ENCODE assay signal across 8 cellular contexts in the genomic region with DNA sequence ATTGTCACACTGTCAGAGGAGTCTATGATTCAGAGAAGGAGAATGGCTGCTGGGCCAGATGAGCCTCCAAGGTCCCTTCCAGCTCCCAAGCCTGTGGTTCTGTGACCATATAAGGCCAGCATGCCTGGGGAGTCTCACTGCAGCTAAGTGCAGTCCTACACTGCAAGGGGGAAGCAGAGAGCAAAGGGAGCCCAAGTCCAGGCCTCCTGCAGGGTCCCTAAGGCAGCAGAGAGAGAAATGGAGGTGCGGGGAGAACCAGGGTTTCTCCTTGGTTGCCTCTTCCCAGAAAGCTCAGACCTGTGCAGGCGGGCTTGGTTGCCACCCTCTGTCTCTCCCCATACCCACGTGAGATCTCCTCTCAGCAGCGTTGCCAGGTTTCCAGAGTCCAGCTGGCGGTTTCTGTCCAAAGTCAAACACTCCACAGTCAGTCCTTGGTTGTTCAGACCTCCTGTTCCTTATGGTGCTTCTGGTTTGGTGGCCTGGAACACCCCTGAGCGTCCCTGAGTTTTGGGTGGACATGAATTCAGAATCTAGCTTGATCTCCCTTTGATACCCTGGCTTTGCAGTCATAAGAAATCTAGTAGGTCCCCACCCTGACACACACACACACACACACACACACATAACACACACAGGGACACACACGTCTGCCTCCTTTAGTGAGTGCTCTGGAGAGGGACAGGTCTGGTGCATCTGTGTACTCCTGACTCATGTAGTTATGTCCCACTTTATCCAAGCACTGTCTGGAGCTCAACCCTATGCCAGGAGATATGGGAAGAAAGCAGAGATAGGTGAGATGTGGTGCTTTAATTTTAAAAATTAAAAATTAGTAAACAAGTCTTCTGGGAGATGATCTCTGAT.
DNase-seq lines count a peak whose midpoint lies in the region; ATAC-seq, FAIRE-seq and TF ChIP-seq lines count a peak whose summit lies in the region.

No MANE protein-coding gene starts in this region.

- TF ChIP-seq POLR2A in erythroblast (IDR thresholded peaks at IDR 0.05; ENCODE audit: low read length) = no peak

- no peaks in the 10 kb centered on the region for H3K27me3 ChIP-seq in skeletal muscle satellite cell (ENCODE audit: control insufficient read depth, insufficient read depth, low read length)

- no peak for TF ChIP-seq CTCF in GM20000 (IDR thresholded peaks at IDR 0.05; ENCODE audit: extremely low read depth, missing control alignments)

- no peak overlapping the region for H3K4me3 ChIP-seq in skeletal muscle satellite cell (ENCODE audit: low read length)

- H3K9ac ChIP-seq in skeletal muscle satellite cell (ENCODE audit: low read depth, low read length) = no peak overlapping the region

- FAIRE-seq in islet of Langerhans (lab: Jason Lieb, UNC) = peak; percentile 90

- peak; percentile 68 for DNase-seq in H4 (ENCODE audit: low spot score)
- DNase-seq in astrocyte of the hippocampus (ENCODE audit: low read depth, low spot score) = peak; percentile 89
- no peak for DNase-seq in NOMO-1 (lab: John Stamatoyannopoulos, UW; ENCODE audit: unreplicated experiment in 2 of 2)
- no peak for DNase-seq in erythroblast (lab: John Stamatoyannopoulos, UW)
- no peak for DNase-seq in GM20000 (ENCODE audit: low spot score)

- peak overlapping the region; percentile 6 for H3K4me2 ChIP-seq in skeletal muscle satellite cell (ENCODE audit: low read length)

- H3K4me1 ChIP-seq in skeletal muscle satellite cell (ENCODE audit: control insufficient read depth, insufficient read depth, low read length) = peaks cover 12% of the 10 kb centered on the region

- no peaks in the 10 kb centered on the region for H3K9me3 ChIP-seq in skeletal muscle satellite cell (replicated peaks; ENCODE audit: low read length)

- no peaks in the 10 kb centered on the region for H3K36me3 ChIP-seq in skeletal muscle satellite cell (ENCODE audit: insufficient read depth, low read length)

- ATAC-seq in GM21423 (IDR thresholded peaks at IDR 0.05; ENCODE audit: unreplicated experiment) = no peak

Comparison
In these comparisons a context has a peak if more than half of its experiments do, and no peak if none do; other contexts are left out.
1. DNase-seq: peak in H4 (single experiment) and astrocyte of the hippocampus (single experiment); none in NOMO-1 (0 of 2), erythroblast (0 of 2) and GM20000 (single experiment).